Comparison of ENCODE assay signal across 8 cellular contexts in the genomic region with DNA sequence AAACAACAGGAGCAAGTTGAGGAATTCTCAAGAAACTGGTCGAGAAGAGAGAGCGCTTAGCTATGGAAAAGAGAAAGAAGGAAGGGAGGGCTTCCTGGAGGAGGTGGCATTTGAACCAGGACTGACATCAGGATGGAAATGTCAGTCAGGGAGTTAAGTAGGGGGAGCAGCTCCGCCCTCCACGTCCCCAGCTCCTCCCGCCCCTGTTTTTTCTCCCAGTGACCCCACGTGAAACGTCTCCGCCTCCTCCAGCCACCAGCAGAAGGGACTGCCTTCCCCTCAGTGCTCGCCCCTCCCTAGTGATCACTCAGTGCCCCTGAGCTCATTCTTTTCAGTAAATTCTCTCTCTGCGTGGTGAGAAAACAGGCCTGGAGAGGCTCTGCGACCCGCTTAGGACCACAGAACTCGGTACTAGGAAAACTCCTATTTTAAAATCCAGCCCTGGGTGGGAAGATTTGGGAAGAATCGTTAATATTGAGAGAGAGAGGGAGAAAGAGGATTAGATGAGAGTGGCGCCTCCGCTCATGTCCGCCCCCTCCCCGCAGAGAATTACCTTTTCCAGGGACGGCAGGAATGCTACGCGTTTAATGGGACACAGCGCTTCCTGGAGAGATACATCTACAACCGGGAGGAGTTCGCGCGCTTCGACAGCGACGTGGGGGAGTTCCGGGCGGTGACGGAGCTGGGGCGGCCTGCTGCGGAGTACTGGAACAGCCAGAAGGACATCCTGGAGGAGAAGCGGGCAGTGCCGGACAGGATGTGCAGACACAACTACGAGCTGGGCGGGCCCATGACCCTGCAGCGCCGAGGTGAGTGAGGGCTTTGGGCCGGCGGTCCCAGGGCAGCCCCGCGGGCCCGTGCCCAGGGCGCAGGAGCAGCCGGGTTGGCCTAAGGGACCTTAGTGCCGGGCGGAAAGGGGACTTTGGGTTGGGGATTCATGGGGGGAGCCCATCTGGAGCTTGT. TPM values are rescaled to one million over a fixed set of nuclear protein-coding genes. Genes with fewer than 3 reads are reported as not detected.
DNase-seq lines count a peak whose midpoint lies in the region; ATAC-seq and TF ChIP-seq lines count a peak whose summit lies in the region.

No MANE protein-coding gene starts in this region.

- H3K4me3 ChIP-seq in esophagus (ENCODE audit: low read depth in 1 of 2, low read length in 2 of 2): peak overlapping the region; percentile 43 to 50

- no peak for TF ChIP-seq CTCF in mesothelial cell of epicardium (IDR thresholded peaks at IDR 0.05; ENCODE audit: unreplicated experiment)
- TF ChIP-seq CTCF in type B pancreatic cell (conservative IDR thresholded peaks at IDR 0.05): no peak

- ATAC-seq in HG02885 (IDR thresholded peaks at IDR 0.05; ENCODE audit: poor library complexity, unreplicated experiment) (no peak), GM19455 (IDR thresholded peaks at IDR 0.05; ENCODE audit: unreplicated experiment) (no peak)

- no peaks in the 10 kb centered on the region for H3K27me3 ChIP-seq in esophagus (ENCODE audit: control insufficient read depth in 1 of 2, insufficient read depth in 2 of 2, low read length in 2 of 2)

- H3K36me3 Mint-ChIP-seq in mesothelial cell of epicardium (peaks cover 6% of the 10 kb centered on the region), type B pancreatic cell (no peaks in the 10 kb centered on the region)

- peaks cover 31% of the 10 kb centered on the region for H3K4me1 Mint-ChIP-seq in mesothelial cell of epicardium
- peaks cover 28% of the 10 kb centered on the region for H3K4me1 Mint-ChIP-seq in type B pancreatic cell (ENCODE audit: unreplicated experiment)

- no peaks in the 10 kb centered on the region for H3K9me3 Mint-ChIP-seq in mesothelial cell of epicardium
- no peaks in the 10 kb centered on the region for H3K9me3 Mint-ChIP-seq in type B pancreatic cell

- no peaks in the 10 kb centered on the region for H3K9me3 ChIP-seq in esophagus (ENCODE audit: control insufficient read depth in 2 of 2, insufficient read depth in 1 of 2, low read depth in 1 of 2, low read length in 1 of 2)

- peak overlapping the region; percentile 81 for H3K4me3 Mint-ChIP-seq in mesothelial cell of epicardium
- H3K4me3 Mint-ChIP-seq in type B pancreatic cell: peak overlapping the region; percentile 94

- peaks cover 0 to 5% of the 10 kb centered on the region in 2 donors for H3K4me1 ChIP-seq in esophagus (ENCODE audit: control insufficient read depth in 2 of 2, insufficient read depth in 2 of 2, low read length in 1 of 2)

- H3K36me3 ChIP-seq in esophagus (ENCODE audit: control insufficient read depth in 2 of 2, insufficient read depth in 2 of 2, low read length in 1 of 2): no peaks in the 10 kb centered on the region

- H3K27ac ChIP-seq in esophagus (ENCODE audit: low read depth in 2 of 2, low read length in 1 of 2): peak overlapping the region; percentile 67 to 80

- H3K27me3 Mint-ChIP-seq in mesothelial cell of epicardium (ENCODE audit: low read depth) (peaks cover 2% of the 10 kb centered on the region), type B pancreatic cell (peaks cover 16% of the 10 kb centered on the region)

- DNase-seq in Ammon's horn (ENCODE audit: low spot score): peak; percentile 68
- peak; percentile 20 for DNase-seq in LHCN-M2 (ENCODE audit: low read depth)
- peak in 1 of 2 experiments; percentile 62 for DNase-seq in mesothelial cell of epicardium (ENCODE audit: low spot score in 2 of 2, unreplicated experiment in 2 of 2)
- DNase-seq in type B pancreatic cell (ENCODE audit: extremely low spot score, unreplicated experiment): no peak
- DNase-seq in stimulated activated CD4-positive, alpha-beta T cell treated with anti-CD3 and anti-CD28 coated beads, Interleukin-12 subunit alpha, Interleukin-12 subunit beta, amount 100 ng/mL, for 4 hours: no peak

- peak overlapping the region; percentile 94 for H3K27ac Mint-ChIP-seq in mesothelial cell of epicardium
- H3K27ac Mint-ChIP-seq in type B pancreatic cell: peak overlapping the region; percentile 85

- WGBS in esophagus, 2 donors: 16 to 19% methylated on average over 47 to 49 of the region's 49 CpGs

RNA-seq across cellular contexts. Expression of gene HLA-DPB1, which starts 4.6 kb away (rescaled TPM):
- total RNA-seq in LHCN-M2 (2014; rRNA removed) (1.0 and 3.8 TPM in 2 replicates), mesothelial cell of epicardium (12.0 to 12.7 TPM (median 12.0 TPM) in 3 replicates), type B pancreatic cell (ENCODE audit: low replicate concordance) (10.9 and 27.3 TPM in 2 replicates)
- polyA plus RNA-seq in LHCN-M2 (2012): 3.1 TPM
- 10 to 100 TPM in 1 of 2 donors, 1 to 10 TPM in 1; 8.7 to 39.1 TPM for polyA plus RNA-seq in esophagus

RNA-seq across cellular contexts. Expression of gene HLA-DPA1, which starts 7.0 kb away (rescaled TPM):
- 0.86 and 3.4 TPM in 2 replicates for total RNA-seq in LHCN-M2 (2014; rRNA removed)
- polyA plus RNA-seq in LHCN-M2 (2012): 1.3 TPM
- polyA plus RNA-seq in esophagus: 10 to 100 TPM in 1 of 2 donors, 1 to 10 TPM in 1; 7.8 to 27.2 TPM
- 2.0 to 2.2 TPM (median 2.0 TPM) in 3 replicates for total RNA-seq in mesothelial cell of epicardium
- 1.3 and 2.6 TPM in 2 replicates for total RNA-seq in type B pancreatic cell (ENCODE audit: low replicate concordance)

Comparison
In these comparisons a context has a peak if more than half of its experiments do, and no peak if none do; other contexts are left out.
1. DNase-seq: peak in Ammon's horn (single experiment) and LHCN-M2 (single experiment); none in type B pancreatic cell (single experiment) and stimulated activated CD4-positive, alpha-beta T cell treated with anti-CD3 and anti-CD28 coated beads, Interleukin-12 subunit alpha, Interleukin-12 subunit beta, amount 100 ng/mL, for 4 hours (single experiment).